Comparison of ENCODE assay signal across 8 cellular contexts in genomic region chr15:78810003-78810376, GRCh38. TPM values are rescaled to one million over a fixed set of nuclear protein-coding genes. Genes with fewer than 3 reads are reported as not detected.
DNase-seq lines count a peak whose midpoint lies in the region; ATAC-seq and TF ChIP-seq lines count a peak whose summit lies in the region.

No MANE protein-coding gene starts in this region.

- DNase-seq in adrenal gland (no peak), NCI-H2196 treated with DMSO at 0.1 percent for 48 hours (lab: John Stamatoyannopoulos, UW; ENCODE audit: unreplicated experiment) (no peak), COR-L47 (lab: John Stamatoyannopoulos, UW) (no peak), GM20000 (ENCODE audit: low spot score) (no peak)
- DNase-seq in stimulated activated effector memory CD8-positive, alpha-beta T cell treated with anti-CD3 and anti-CD28 coated beads, Interleukin-12 subunit alpha, Interleukin-12 subunit beta, amount 100 ng/mL, for 72 hours (ENCODE audit: low spot score in 2 of 2), result peak in 1 of 2 donors; percentile 50

- TF ChIP-seq CTCF in adrenal gland (IDR thresholded peaks at IDR 0.05), result no peak
- TF ChIP-seq CTCF in GM20000 (IDR thresholded peaks at IDR 0.05; ENCODE audit: extremely low read depth, missing control alignments), result no peak

- peaks cover 19% of the 10 kb centered on the region for H3K4me1 Mint-ChIP-seq in stimulated activated effector memory CD8-positive, alpha-beta T cell treated with anti-CD3 and anti-CD28 coated beads, Interleukin-12 subunit alpha, Interleukin-12 subunit beta, amount 100 ng/mL, for 72 hours

- ATAC-seq in stimulated activated effector memory CD8-positive, alpha-beta T cell treated with anti-CD3 and anti-CD28 coated beads, Interleukin-12 subunit alpha, Interleukin-12 subunit beta, amount 100 ng/mL, for 72 hours, result no peak
- no peak for ATAC-seq in GM18519 (IDR thresholded peaks at IDR 0.05; ENCODE audit: low FRiP score, unreplicated experiment)

- intact Hi-C loops in adrenal gland (cut with DNase I), result loop anchor here in 1 of 2 donors (10.0 kb wide), 1 partner anchor 45 kb away; no protein-coding TSS in a partner anchor

- TF ChIP-seq POLR2A in adrenal gland (IDR thresholded peaks at IDR 0.05), result no peak

- no peak overlapping the region for H3K27ac ChIP-seq in HUES6 (ENCODE audit: low read depth, low read length)
- H3K27ac ChIP-seq in adrenal gland, result peak overlapping the region in 4 of 5 donors; percentile 22 to 90 (median 58)

- no peaks in the 10 kb centered on the region for H3K36me3 Mint-ChIP-seq in stimulated activated effector memory CD8-positive, alpha-beta T cell treated with anti-CD3 and anti-CD28 coated beads, Interleukin-12 subunit alpha, Interleukin-12 subunit beta, amount 100 ng/mL, for 72 hours

- no peaks in the 10 kb centered on the region for H3K9me3 Mint-ChIP-seq in stimulated activated effector memory CD8-positive, alpha-beta T cell treated with anti-CD3 and anti-CD28 coated beads, Interleukin-12 subunit alpha, Interleukin-12 subunit beta, amount 100 ng/mL, for 72 hours

- peak overlapping the region; percentile 66 for H3K4me3 Mint-ChIP-seq in stimulated activated effector memory CD8-positive, alpha-beta T cell treated with anti-CD3 and anti-CD28 coated beads, Interleukin-12 subunit alpha, Interleukin-12 subunit beta, amount 100 ng/mL, for 72 hours

- WGBS in adrenal gland, 4 donors, result 33 to 39% (median 34%) methylated on average over 10 to 12 of the region's 12 CpGs

- H3K27ac Mint-ChIP-seq in stimulated activated effector memory CD8-positive, alpha-beta T cell treated with anti-CD3 and anti-CD28 coated beads, Interleukin-12 subunit alpha, Interleukin-12 subunit beta, amount 100 ng/mL, for 72 hours, result peak overlapping the region; percentile 27

- H3K9me3 ChIP-seq in HUES6 (ENCODE audit: control insufficient read depth, insufficient read depth, low read depth, low read length) (no peaks in the 10 kb centered on the region), adrenal gland (replicated peaks in 1 of 3) (no peaks in the 10 kb centered on the region), iPS-18c (ENCODE audit: control insufficient read depth, insufficient read depth, low read length) (peaks cover 6% of the 10 kb centered on the region)

- peaks cover 29% of the 10 kb centered on the region for H3K4me1 ChIP-seq in HUES6 (ENCODE audit: control insufficient read depth, insufficient read depth, low read length)
- peaks cover 5 to 7% of the 10 kb centered on the region in 2 donors for H3K4me1 ChIP-seq in adrenal gland (replicated peaks in 1 of 2)

- no peak overlapping the region for H3K9ac ChIP-seq in HUES6 (ENCODE audit: low read length)

- H3K36me3 ChIP-seq in HUES6 (ENCODE audit: control insufficient read depth, insufficient read depth, low read length) (no peaks in the 10 kb centered on the region), adrenal gland (replicated peaks in 1 of 2) (no peaks in the 10 kb centered on the region)

- peak overlapping the region; percentile 92 for H3K4me3 ChIP-seq in HUES6 (ENCODE audit: low read depth, low read length)
- H3K4me3 ChIP-seq in adrenal gland, result peak overlapping the region in 2 of 4 donors; percentile 73 to 89
- H3K4me3 ChIP-seq in iPS-18c (ENCODE audit: insufficient read depth, low read depth, low read length), result peak overlapping the region; percentile 81

- H3K27me3 ChIP-seq in HUES6 (ENCODE audit: control insufficient read depth, insufficient read depth, low read length), result peaks cover 24% of the 10 kb centered on the region
- H3K27me3 ChIP-seq in adrenal gland, result no peaks in the 10 kb centered on the region

RNA-seq across cellular contexts. Expression of gene ADAMTS7, which starts 1.3 kb away (rescaled TPM):
- total RNA-seq in adrenal gland, result 10 to 100 TPM in 4 of 8 donors, 1 to 10 TPM in 4; 3.7 to 13.5 (median 10.0) TPM
- polyA plus RNA-seq in adrenal gland, result 10 to 100 TPM in 2 of 3 donors, under 1 TPM in 1; 0.70 to 27.7 (median 15.4) TPM
